ENCODE assay signal across 2 cellular contexts in the genomic region with DNA sequence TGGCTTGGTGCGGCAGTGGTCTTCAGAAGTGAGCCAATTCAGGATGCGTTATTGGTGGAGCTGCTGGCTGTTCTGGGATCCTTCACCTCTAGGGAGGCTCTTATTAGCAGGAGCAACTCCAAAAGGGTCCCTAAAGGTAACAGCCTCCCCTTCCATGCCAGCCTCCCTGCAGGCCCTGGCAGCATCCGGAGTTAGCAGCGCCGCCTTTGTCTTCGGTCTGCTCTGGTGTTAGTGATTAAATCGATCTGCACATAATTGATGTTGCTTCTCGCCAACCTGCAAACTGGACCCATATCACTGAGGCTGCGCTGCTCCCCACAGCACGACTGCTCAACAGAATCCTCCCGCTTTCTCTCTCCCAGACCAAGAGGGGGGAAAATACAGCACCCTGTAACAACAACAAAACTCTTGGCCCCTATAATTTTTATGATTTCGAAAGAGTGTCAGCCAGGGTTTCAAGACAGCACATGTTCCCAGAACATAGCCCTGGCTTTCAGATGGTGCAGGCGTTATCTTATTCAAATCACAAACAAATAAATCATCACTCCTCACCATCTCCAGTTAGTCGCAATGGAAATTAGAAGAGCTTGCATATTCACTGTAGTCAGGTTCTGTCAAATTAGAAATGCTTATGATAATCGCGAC.
TF ChIP-seq lines count a peak whose summit lies in the region.

No MANE protein-coding gene starts in this region.

TF ChIP-seq in SK-N-SH, 30 proteins besides CTCF, POLR2A, EP300 and RAD21 (continued from another document):
- TF ChIP-seq NFIC (IDR thresholded peaks at IDR 0.05; ENCODE audit: borderline replicate concordance): no peak
TF ChIP-seq in SK-N-SH: peak in this region for 1.

TF ChIP-seq in SK-N-SH treated with all-trans-retinoic acid at 6 μM for 48 hours, 23 proteins besides CTCF, POLR2A, EP300 and RAD21 (continued from another document):
- TF ChIP-seq PPARA (CRISPR knock-in tag; IDR thresholded peaks at IDR 0.05; ENCODE audit: borderline replicate concordance) (no peak), TSHZ2 (CRISPR knock-in tag; IDR thresholded peaks at IDR 0.05) (no peak), CSDC2 (CRISPR knock-in tag; IDR thresholded peaks at IDR 0.05) (no peak), ESRRG (CRISPR knock-in tag; IDR thresholded peaks at IDR 0.05) (no peak), ZNF70 (CRISPR knock-in tag; IDR thresholded peaks at IDR 0.05) (no peak), PATZ1 (CRISPR knock-in tag; IDR thresholded peaks at IDR 0.05; ENCODE audit: borderline replicate concordance) (no peak)
- TF ChIP-seq, protein P1, sequence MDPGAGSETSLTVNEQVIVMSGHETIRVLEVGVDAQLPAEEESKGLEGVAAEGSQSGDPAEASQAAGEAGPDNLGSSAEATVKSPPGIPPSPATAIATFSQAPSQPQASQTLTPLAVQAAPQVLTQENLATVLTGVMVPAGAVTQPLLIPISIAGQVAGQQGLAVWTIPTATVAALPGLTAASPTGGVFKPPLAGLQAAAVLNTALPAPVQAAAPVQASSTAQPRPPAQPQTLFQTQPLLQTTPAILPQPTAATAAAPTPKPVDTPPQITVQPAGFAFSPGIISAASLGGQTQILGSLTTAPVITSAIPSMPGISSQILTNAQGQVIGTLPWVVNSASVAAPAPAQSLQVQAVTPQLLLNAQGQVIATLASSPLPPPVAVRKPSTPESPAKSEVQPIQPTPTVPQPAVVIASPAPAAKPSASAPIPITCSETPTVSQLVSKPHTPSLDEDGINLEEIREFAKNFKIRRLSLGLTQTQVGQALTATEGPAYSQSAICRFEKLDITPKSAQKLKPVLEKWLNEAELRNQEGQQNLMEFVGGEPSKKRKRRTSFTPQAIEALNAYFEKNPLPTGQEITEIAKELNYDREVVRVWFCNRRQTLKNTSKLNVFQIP (CRISPR knock-in tag; IDR thresholded peaks at IDR 0.05; ENCODE audit: borderline replicate concordance, low read depth): no peak
